1 cellular context compared by ENCODE assay signal in genomic region chr1:200323856-200324400, GRCh38.
TF ChIP-seq lines count a peak whose summit lies in the region.

No MANE protein-coding gene starts in this region.

TF ChIP-seq in HepG2, 621 proteins besides CTCF, POLR2A, EP300 and RAD21 (continued from another document):
- no peak for TF ChIP-seq GMEB2 (CRISPR knock-in tag; IDR thresholded peaks at IDR 0.05; ENCODE audit: low read depth)
- TF ChIP-seq ZNF670 (CRISPR knock-in tag; IDR thresholded peaks at IDR 0.05; ENCODE audit: borderline replicate concordance) = no peak
